ENCODE assay signal across 12 cellular contexts in the genomic region with DNA sequence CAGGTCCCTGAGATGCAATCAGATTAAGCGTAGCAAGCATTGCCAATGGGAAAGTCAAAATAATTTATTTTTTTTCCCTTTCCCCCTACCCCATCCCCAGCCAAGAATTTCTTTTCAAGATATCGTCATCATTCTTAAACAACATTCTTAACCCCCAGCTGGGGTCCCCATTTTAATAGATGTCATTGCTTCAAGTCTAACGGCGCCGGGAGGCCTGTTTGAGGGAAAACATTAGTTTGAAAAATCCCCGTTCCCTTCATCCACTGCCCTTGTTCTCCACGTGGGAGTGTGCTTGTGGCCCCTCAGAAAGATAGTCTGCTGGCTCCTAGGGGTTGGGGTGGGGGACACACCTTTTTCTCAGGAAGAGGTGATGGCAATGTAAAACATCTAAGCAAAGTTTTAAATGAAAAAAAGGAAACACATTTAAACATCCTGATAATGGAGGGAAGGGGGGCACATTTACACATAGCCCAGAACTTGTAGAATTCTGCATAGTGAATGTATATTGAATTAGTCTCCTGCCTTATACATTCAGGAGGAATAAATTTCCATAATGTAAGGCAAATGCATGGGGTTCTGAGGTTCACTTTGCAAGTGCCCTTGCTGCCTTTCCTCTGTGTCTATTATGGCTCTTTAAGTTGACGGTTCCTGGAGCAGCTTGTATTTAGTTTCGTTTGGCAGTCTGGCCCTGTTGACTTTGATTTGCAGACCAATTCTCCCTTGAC. TPM values are rescaled to one million over a fixed set of nuclear protein-coding genes. Genes with fewer than 3 reads are reported as not detected.
DNase-seq lines count a peak whose midpoint lies in the region; ATAC-seq and TF ChIP-seq lines count a peak whose summit lies in the region.
"Had no signal": no experiment of that assay in that cellular context is flagged by ENCODE, and none has a peak within 500 bp of the region (broad histone marks: within the 10 kb centered on the region; RNA-seq: fewer than 3 reads in every experiment).

No MANE protein-coding gene starts in this region.

- POLR2A ChIA-PET in WTC11 (lab: Charles Lee), result interaction anchor here (0.6 to 5.5 kb wide), 3 partner anchors 10 to 145 kb away, joined by 3 to 83 read pairs (median 3); a partner anchor contains a TSS

- H3K27me3 ChIP-seq in iPS DF 6.9 (ENCODE audit: control insufficient read depth, insufficient read depth, low read length) (no peaks in the 10 kb centered on the region), psoas muscle (ENCODE audit: insufficient read depth in 3 of 3, low read length in 2 of 3) (peaks cover 0 to 13% (median 2%) of the 10 kb centered on the region in 3 donors)

- intact Hi-C loops in CD14-positive monocyte (cut with micrococcal nuclease) (loop anchor here (2.0 to 5.0 kb wide), 4 partner anchors 68 to 632 kb away; no protein-coding TSS in a partner anchor), psoas muscle (cut with DNase I) (no loop called here), sciatic nerve (cut with DNase I) (no loop called here)

- no peak overlapping the region for H3K4me3 ChIP-seq in iPS DF 6.9 (ENCODE audit: low read length)
- no peak overlapping the region for H3K4me3 ChIP-seq in psoas muscle

- CTCF ChIA-PET in WTC11 (lab: Charles Lee), result interaction anchor here (0.7 to 9.2 kb wide), 6 partner anchors 9 to 97 kb away, joined by 3 to 190 read pairs (median 6); no protein-coding TSS in a partner anchor

- H3K9me3 Mint-ChIP-seq in CD14-positive monocyte (peaks cover 0 to 10% (median 0%) of the 10 kb centered on the region in 7 donors), WTC11 (no peaks in the 10 kb centered on the region)

- no peaks in the 10 kb centered on the region for H3K9me3 ChIP-seq in iPS DF 6.9 (ENCODE audit: control insufficient read depth, insufficient read depth, low read length)
- no peaks in the 10 kb centered on the region for H3K9me3 ChIP-seq in psoas muscle

- DNase-seq in CD14-positive monocyte (ENCODE audit: low spot score), result no peak
- no peak for DNase-seq in WTC11 (ENCODE audit: low spot score)
- no peak for DNase-seq in iPS DF 6.9 (ENCODE audit: low read depth, low spot score)
- DNase-seq in psoas muscle, result no peak
- DNase-seq in sciatic nerve (ENCODE audit: low spot score), result no peak
- DNase-seq: activated naive CD4-positive, alpha-beta T cell treated with Interleukin-2 at 50 U/mL for 16 hours; C1 segment of cervical spinal cord; effector CD4-positive, alpha-beta T cell had no signal

- ATAC-seq in WTC11 (no peak), psoas muscle (no peak), HG03520 (IDR thresholded peaks at IDR 0.05; ENCODE audit: unreplicated experiment) (no peak), HG03354 (IDR thresholded peaks at IDR 0.05; ENCODE audit: poor library complexity, severe bottlenecking, unreplicated experiment) (no peak), sciatic nerve (no peak), HG02981 (IDR thresholded peaks at IDR 0.05; ENCODE audit: unreplicated experiment) (no peak)

- H3K27ac Mint-ChIP-seq in CD14-positive monocyte, result peak overlapping the region; percentile 96 to 99 (median 98)
- H3K27ac Mint-ChIP-seq in WTC11, result peak overlapping the region; percentile 97

- TF ChIP-seq CTCF in CD14-positive monocyte (IDR thresholded peaks at IDR 0.05), result no peak
- no peak for TF ChIP-seq CTCF in WTC11 (IDR thresholded peaks at IDR 0.05)
- TF ChIP-seq CTCF in psoas muscle (IDR thresholded peaks at IDR 0.05), result no peak

- H3K4me1 Mint-ChIP-seq in CD14-positive monocyte, result peaks cover 57% of the 10 kb centered on the region
- H3K4me1 Mint-ChIP-seq in WTC11, result peaks cover 95% of the 10 kb centered on the region

- H3K36me3 ChIP-seq in iPS DF 6.9 (ENCODE audit: control insufficient read depth, insufficient read depth, low read length) (peaks cover 8% of the 10 kb centered on the region), psoas muscle (ENCODE audit: insufficient read depth in 1 of 2, low read depth in 1 of 2) (no peaks in the 10 kb centered on the region)

- H3K27ac ChIP-seq in iPS DF 6.9 (ENCODE audit: low read length) (peak overlapping the region; percentile 32), psoas muscle (peak overlapping the region; percentile 23)

- H3K27me3 Mint-ChIP-seq in CD14-positive monocyte (ENCODE audit: low read depth in 3 of 3) (peaks cover 18 to 22% (median 22%) of the 10 kb centered on the region in 3 donors), WTC11 (ENCODE audit: low read depth) (no peaks in the 10 kb centered on the region)

- H3K36me3 Mint-ChIP-seq in CD14-positive monocyte (peaks cover 3 to 12% of the 10 kb centered on the region in 2 donors), WTC11 (peaks cover 48% of the 10 kb centered on the region)

- no peak overlapping the region for H3K4me3 Mint-ChIP-seq in CD14-positive monocyte
- 0 out of 2 replicates have a peak overlapping the region, but pooled peaks have one; percentile 10 for H3K4me3 Mint-ChIP-seq in WTC11

- 100% methylated on average over 1 of the region's 9 CpGs for WGBS in iPS DF 6.9 (ENCODE audit: insufficient coverage, insufficient read length)
- WGBS in psoas muscle, 3 donors, result 73 to 81% (median 80%) methylated on average over 9 of the region's 9 CpGs

- H3K4me1 ChIP-seq in iPS DF 6.9 (ENCODE audit: control insufficient read depth, insufficient read depth, low read length), result peaks cover 26% of the 10 kb centered on the region
- peaks cover 7% of the 10 kb centered on the region for H3K4me1 ChIP-seq in psoas muscle

TF ChIP-seq in WTC11, 78 proteins besides CTCF, POLR2A, EP300 and RAD21:
- TF ChIP-seq ZNF232 (CRISPR knock-in tag; IDR thresholded peaks at IDR 0.05) (no peak), ZNF263 (CRISPR knock-in tag; IDR thresholded peaks at IDR 0.05; ENCODE audit: low read depth) (no peak), ZNF138 (CRISPR knock-in tag; conservative IDR thresholded peaks at IDR 0.05) (no peak), NFE2L1 (CRISPR knock-in tag; IDR thresholded peaks at IDR 0.05) (no peak), TEAD1 (CRISPR knock-in tag; IDR thresholded peaks at IDR 0.05) (no peak), MXD4 (CRISPR knock-in tag; IDR thresholded peaks at IDR 0.05; ENCODE audit: borderline replicate concordance) (no peak), SMAD3 (CRISPR knock-in tag; IDR thresholded peaks at IDR 0.05; ENCODE audit: borderline replicate concordance) (no peak), FOXP1 (CRISPR knock-in tag; IDR thresholded peaks at IDR 0.05; ENCODE audit: borderline replicate concordance) (no peak)
- TF ChIP-seq, protein P1, sequence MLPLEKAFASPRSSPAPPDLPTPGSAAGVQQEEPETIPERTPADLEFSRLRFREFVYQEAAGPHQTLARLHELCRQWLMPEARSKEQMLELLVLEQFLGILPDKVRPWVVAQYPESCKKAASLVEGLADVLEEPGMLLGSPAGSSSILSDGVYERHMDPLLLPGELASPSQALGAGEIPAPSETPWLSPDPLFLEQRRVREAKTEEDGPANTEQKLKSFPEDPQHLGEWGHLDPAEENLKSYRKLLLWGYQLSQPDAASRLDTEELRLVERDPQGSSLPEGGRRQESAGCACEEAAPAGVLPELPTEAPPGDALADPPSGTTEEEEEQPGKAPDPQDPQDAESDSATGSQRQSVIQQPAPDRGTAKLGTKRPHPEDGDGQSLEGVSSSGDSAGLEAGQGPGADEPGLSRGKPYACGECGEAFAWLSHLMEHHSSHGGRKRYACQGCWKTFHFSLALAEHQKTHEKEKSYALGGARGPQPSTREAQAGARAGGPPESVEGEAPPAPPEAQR (CRISPR knock-in tag; IDR thresholded peaks at IDR 0.05), result no peak
- TF ChIP-seq, protein P2, sequence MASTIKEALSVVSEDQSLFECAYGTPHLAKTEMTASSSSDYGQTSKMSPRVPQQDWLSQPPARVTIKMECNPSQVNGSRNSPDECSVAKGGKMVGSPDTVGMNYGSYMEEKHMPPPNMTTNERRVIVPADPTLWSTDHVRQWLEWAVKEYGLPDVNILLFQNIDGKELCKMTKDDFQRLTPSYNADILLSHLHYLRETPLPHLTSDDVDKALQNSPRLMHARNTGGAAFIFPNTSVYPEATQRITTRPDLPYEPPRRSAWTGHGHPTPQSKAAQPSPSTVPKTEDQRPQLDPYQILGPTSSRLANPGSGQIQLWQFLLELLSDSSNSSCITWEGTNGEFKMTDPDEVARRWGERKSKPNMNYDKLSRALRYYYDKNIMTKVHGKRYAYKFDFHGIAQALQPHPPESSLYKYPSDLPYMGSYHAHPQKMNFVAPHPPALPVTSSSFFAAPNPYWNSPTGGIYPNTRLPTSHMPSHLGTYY (CRISPR knock-in tag; IDR thresholded peaks at IDR 0.05), result no peak

RNA-seq across cellular contexts. Expression of a gene that starts 6.8 kb away (rescaled TPM):
- polyA plus RNA-seq in CD14-positive monocyte, result under 1 TPM; 0.55 to 0.92 TPM
- total RNA-seq in WTC11 (2021), result 37.6 to 51.4 TPM (median 49.4 TPM) in 3 replicates
- 1 to 10 TPM in 3 of 4 donors, under 1 TPM in 1; 0.84 to 3.8 (median 1.4) TPM for total RNA-seq in psoas muscle
- 1 to 10 TPM; 1.1 to 1.6 (median 1.6) TPM for polyA plus RNA-seq in psoas muscle
- 22.7 TPM for total RNA-seq in sciatic nerve

RNA-seq across cellular contexts. Expression of a gene that starts 12.4 kb away (rescaled TPM):
- polyA plus RNA-seq in CD14-positive monocyte (under 1 TPM; 0.27 to 0.58 TPM), psoas muscle (1 to 10 TPM in 1 of 3 donors, under 1 TPM in 2; 0.70 to 2.5 (median 0.74) TPM)
- total RNA-seq in WTC11 (2021) (104 to 124 TPM (median 119 TPM) in 3 replicates), psoas muscle (1 to 10 TPM in 3 of 4 donors, under 1 TPM in 1; 0.20 to 2.3 (median 1.7) TPM), sciatic nerve (2.3 TPM)

RNA-seq across cellular contexts. Expression of a gene that starts 40.0 kb away (rescaled TPM):
- polyA plus RNA-seq in CD14-positive monocyte (not detected), psoas muscle (under 1 TPM in 1 of 3 donors, not detected in 2; 0.01 TPM)
- total RNA-seq in WTC11 (2021) (18.9 to 19.8 TPM (median 19.0 TPM) in 3 replicates), psoas muscle (not detected), sciatic nerve (not detected)
- total RNA-seq: posterior vena cava had no signal

Comparison
In these comparisons a context has a peak if more than half of its experiments do, and no peak if none do; other contexts are left out.
1. RNA of a gene that starts 12.4 kb away (total RNA-seq): 104 to 124 TPM in WTC11; 2.3 TPM in sciatic nerve (single experiment) and 0.20 to 2.3 TPM in psoas muscle; every median in the first group is over 10 times any median in the second.
2. RNA of a gene that starts 40.0 kb away (total RNA-seq): 18.9 to 19.8 TPM in WTC11; not detected in psoas muscle and not detected in sciatic nerve (single experiment); every median in the first group is over 10 times any median in the second.
3. intact Hi-C loops: an anchor here in CD14-positive monocyte (2.0 to 5.0 kb wide); none called in psoas muscle and sciatic nerve.